In the genomic region with DNA sequence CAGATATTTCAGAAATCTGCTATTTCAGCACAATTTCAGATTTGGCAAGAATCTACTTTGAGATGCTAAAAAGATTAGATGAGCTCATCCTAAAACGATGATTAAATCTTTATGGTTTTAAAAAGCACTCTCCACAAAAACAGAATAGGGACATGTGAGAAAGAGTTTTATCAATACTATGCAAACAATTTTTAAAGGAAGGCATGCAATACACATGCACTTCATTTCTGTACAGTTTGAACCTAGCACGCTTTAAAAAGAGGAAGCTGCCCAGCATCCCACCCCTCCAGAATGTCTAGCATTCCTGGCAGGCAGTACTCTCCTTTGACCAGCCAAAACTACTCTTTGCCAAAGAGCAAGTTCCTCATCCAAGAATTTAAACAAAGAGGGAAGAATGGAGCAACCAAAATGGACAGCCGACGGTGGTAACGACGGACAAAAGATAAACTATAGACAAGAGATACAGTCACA, we compare ENCODE assay signal across 8 cellular contexts. TPM values are rescaled to one million over a fixed set of nuclear protein-coding genes. Genes with fewer than 3 reads are reported as not detected.
A peak's percentile ranks its signal among the peaks of the same experiment; 100 is the strongest.
DNase-seq lines count a peak whose midpoint lies in the region; ATAC-seq and TF ChIP-seq lines count a peak whose summit lies in the region.

No MANE protein-coding gene starts in this region.

- H3F3A ChIP-seq in GM23248 (ENCODE audit: insufficient read depth) (peaks cover 79% of the 10 kb centered on the region), smooth muscle cell (ENCODE audit: low read depth) (no peaks in the 10 kb centered on the region)

- H3K9me3 ChIP-seq in GM23248 (ENCODE audit: low read depth) (no peaks in the 10 kb centered on the region), smooth muscle cell (replicated peaks; ENCODE audit: low read depth) (no peaks in the 10 kb centered on the region)

- H3K9ac ChIP-seq in GM23248 (peak overlapping the region; percentile 87), smooth muscle cell (ENCODE audit: low read depth) (no peak overlapping the region)

- H3K36me3 ChIP-seq in GM23248 (ENCODE audit: low read depth): 0 out of 2 replicates have a peak, but pooled peaks cover 3% of the 10 kb centered on the region
- no peaks in the 10 kb centered on the region for H3K36me3 ChIP-seq in smooth muscle cell (ENCODE audit: low read depth)

- no peaks in the 10 kb centered on the region for H3K9me2 ChIP-seq in GM23248 (ENCODE audit: insufficient read depth)

- H4K20me1 ChIP-seq in GM23248 (ENCODE audit: insufficient read depth): peaks cover 7% of the 10 kb centered on the region; the same call in 1 of the 2 replicates
- H4K20me1 ChIP-seq in smooth muscle cell (ENCODE audit: low read depth): peaks cover 22% of the 10 kb centered on the region

- H3K27me3 Mint-ChIP-seq in activated T-helper 2 cell treated with anti-CD3 and anti-CD28 coated beads, Interferon-gamma antibody, Interleukin-2, Interleukin-4, amounts not matched to agents 10 μg/mL and 5 μg/mL and 100 μg/mL, durations not matched to agents 14 hours and 24 hours and 36 hours (ENCODE audit: low read depth): peaks cover 81% of the 10 kb centered on the region

- no peak overlapping the region for H3K27ac Mint-ChIP-seq in activated T-helper 2 cell treated with anti-CD3 and anti-CD28 coated beads, Interferon-gamma antibody, Interleukin-2, Interleukin-4, amounts not matched to agents 10 μg/mL and 5 μg/mL and 100 μg/mL, durations not matched to agents 14 hours and 24 hours and 36 hours

- H3K27me3 ChIP-seq in GM23248 (replicated peaks; ENCODE audit: insufficient read depth): no peaks in the 10 kb centered on the region
- peaks cover 12% of the 10 kb centered on the region for H3K27me3 ChIP-seq in smooth muscle cell (ENCODE audit: low read depth)

- peak overlapping the region; percentile 62 for H3K4me3 Mint-ChIP-seq in activated T-helper 2 cell treated with anti-CD3 and anti-CD28 coated beads, Interferon-gamma antibody, Interleukin-2, Interleukin-4, amounts not matched to agents 10 μg/mL and 5 μg/mL and 100 μg/mL, durations not matched to agents 14 hours and 24 hours and 36 hours (ENCODE audit: low read depth)

- peaks cover 55% of the 10 kb centered on the region for H3K4me1 ChIP-seq in GM23248 (ENCODE audit: insufficient read depth)
- H3K4me1 ChIP-seq in smooth muscle cell (ENCODE audit: low read depth): peaks cover 11% of the 10 kb centered on the region

- H3K27ac ChIP-seq in GM23248 (peak overlapping the region; percentile 68), smooth muscle cell (ENCODE audit: low read depth) (no peak overlapping the region)

- TF ChIP-seq CTCF in smooth muscle cell (IDR thresholded peaks at IDR 0.05; ENCODE audit: borderline replicate concordance, insufficient read depth, poor library complexity, severe bottlenecking): no peak

- no peak for ATAC-seq in GM19467 (IDR thresholded peaks at IDR 0.05; ENCODE audit: unreplicated experiment)

- H2AFZ ChIP-seq in GM23248 (no peak overlapping the region), smooth muscle cell (ENCODE audit: low read depth) (no peak overlapping the region)

- intact Hi-C loops in activated T-helper 2 cell treated with anti-CD3 and anti-CD28 coated beads, Interferon-gamma antibody, Interleukin-2, Interleukin-4, amounts not matched to agents 10 μg/mL and 5 μg/mL and 100 μg/mL, durations not matched to agents 14 hours and 24 hours and 36 hours (cut with micrococcal nuclease): loop anchor here (2.0 to 5.0 kb wide), 2 partner anchors 183 to 226 kb away; partner anchors contain the start of gene ABCD3

- DNase-seq in GM23248: peak; percentile 50
- no peak for DNase-seq in activated T-helper 2 cell treated with anti-CD3 and anti-CD28 coated beads, Interferon-gamma antibody, Interleukin-2, Interleukin-4, amounts not matched to agents 10 μg/mL and 5 μg/mL and 100 μg/mL, durations not matched to agents 14 hours and 24 hours and 36 hours (ENCODE audit: low spot score)
- peak; percentile 41 for DNase-seq in hepatic stellate cell (ENCODE audit: low spot score)
- no peak for DNase-seq in smooth muscle cell (lab: John Stamatoyannopoulos, UW; ENCODE audit: unreplicated experiment)
- no peak for DNase-seq in DMS 273 (lab: John Stamatoyannopoulos, UW; ENCODE audit: unreplicated experiment)
- DNase-seq in nucleus accumbens (lab: John Stamatoyannopoulos, UW): no peak
- DNase-seq in iPS-NIHi11 (ENCODE audit: low spot score): no peak

- no peaks in the 10 kb centered on the region for H3K9me3 Mint-ChIP-seq in activated T-helper 2 cell treated with anti-CD3 and anti-CD28 coated beads, Interferon-gamma antibody, Interleukin-2, Interleukin-4, amounts not matched to agents 10 μg/mL and 5 μg/mL and 100 μg/mL, durations not matched to agents 14 hours and 24 hours and 36 hours

- H3K4me1 Mint-ChIP-seq in activated T-helper 2 cell treated with anti-CD3 and anti-CD28 coated beads, Interferon-gamma antibody, Interleukin-2, Interleukin-4, amounts not matched to agents 10 μg/mL and 5 μg/mL and 100 μg/mL, durations not matched to agents 14 hours and 24 hours and 36 hours (ENCODE audit: low read depth): peaks cover 15% of the 10 kb centered on the region

- H3K79me2 ChIP-seq in GM23248 (ENCODE audit: insufficient read depth): peaks cover 100% of the 10 kb centered on the region
- H3K79me2 ChIP-seq in smooth muscle cell (ENCODE audit: low read depth): peaks cover 75% of the 10 kb centered on the region

- peak overlapping the region; percentile 97 for H3K4me2 ChIP-seq in GM23248 (ENCODE audit: unreplicated experiment)
- H3K4me2 ChIP-seq in smooth muscle cell: peak overlapping the region; percentile 95

- H3K36me3 Mint-ChIP-seq in activated T-helper 2 cell treated with anti-CD3 and anti-CD28 coated beads, Interferon-gamma antibody, Interleukin-2, Interleukin-4, amounts not matched to agents 10 μg/mL and 5 μg/mL and 100 μg/mL, durations not matched to agents 14 hours and 24 hours and 36 hours (ENCODE audit: low read depth): no peaks in the 10 kb centered on the region

- in situ Hi-C loops in GM23248 (cut with MboI): no loop called here

- 1% methylated on average over 6 of the region's 6 CpGs for WGBS in GM23248 (ENCODE audit: low coverage in 1 of 2, low lambda C conversion rate in 2 of 2, missing lambda C conversion rate in 2 of 2), 2 experiments
- 2% methylated on average over 6 of the region's 6 CpGs for WGBS in smooth muscle cell (ENCODE audit: low lambda C conversion rate)

- peak overlapping the region; percentile 98 for H3K4me3 ChIP-seq in GM23248
- H3K4me3 ChIP-seq in smooth muscle cell: peak overlapping the region; percentile 84

RNA-seq across cellular contexts. Expression of gene ARHGAP29, which starts 1.3 kb away (rescaled TPM):
- total RNA-seq in GM23248 (2014; rRNA removed; shearing (Covaris generic)): 114 and 120 TPM in 2 replicates
- polyA plus RNA-seq in GM23248 (2016; fragmentation: Nextera tagmentation; extraction: Ambion mirVana) (145 and 152 TPM in 2 replicates), smooth muscle cell (8.0 and 22.8 TPM in 2 replicates)
- 0.05 and 0.18 TPM in 2 replicates for total RNA-seq in activated T-helper 2 cell treated with anti-CD3 and anti-CD28 coated beads, Interferon-gamma antibody, Interleukin-2, Interleukin-4, amounts not matched to agents 10 μg/mL and 5 μg/mL and 100 μg/mL, durations not matched to agents 14 hours and 24 hours and 36 hours
- total RNA-seq in smooth muscle cell: 36.3 and 39.9 TPM in 2 replicates

Comparison
In these comparisons a context has a peak if more than half of its experiments do, and no peak if none do; other contexts are left out.
1. DNase-seq: peak in GM23248 (single experiment) and hepatic stellate cell (single experiment); none in activated T-helper 2 cell treated with anti-CD3 and anti-CD28 coated beads, Interferon-gamma antibody, Interleukin-2, Interleukin-4, amounts not matched to agents 10 μg/mL and 5 μg/mL and 100 μg/mL, durations not matched to agents 14 hours and 24 hours and 36 hours (single experiment), smooth muscle cell (single experiment), DMS 273 (single experiment), nucleus accumbens (0 of 56) and iPS-NIHi11 (single experiment).
2. RNA of gene ARHGAP29, which starts 1.3 kb away (total RNA-seq): 114 to 120 TPM in GM23248 and 36.3 to 39.9 TPM in smooth muscle cell; 0.05 to 0.18 TPM in activated T-helper 2 cell treated with anti-CD3 and anti-CD28 coated beads, Interferon-gamma antibody, Interleukin-2, Interleukin-4, amounts not matched to agents 10 μg/mL and 5 μg/mL and 100 μg/mL, durations not matched to agents 14 hours and 24 hours and 36 hours; every median in the first group is over 10 times any median in the second.